25 cellular contexts compared by ENCODE assay signal in genomic region chr2:130851624-130852382, GRCh38. TPM values are rescaled to one million over a fixed set of nuclear protein-coding genes. Genes with fewer than 3 reads are reported as not detected.
DNase-seq lines count a peak whose midpoint lies in the region; ATAC-seq and TF ChIP-seq lines count a peak whose summit lies in the region.
"Had no signal": no experiment of that assay in that cellular context is flagged by ENCODE, and none has a peak within 500 bp of the region (broad histone marks: within the 10 kb centered on the region; RNA-seq: fewer than 3 reads in every experiment).

No MANE protein-coding gene starts in this region.

- intact Hi-C loops in PC-3 (cut with micrococcal nuclease) (no loop called here), sigmoid colon (cut with DNase I) (no loop called here)

- H3K79me2 ChIP-seq in PC-3 (ENCODE audit: low read length): 0 out of 2 replicates have a peak, but pooled peaks cover 11% of the 10 kb centered on the region

- H3F3A ChIP-seq in PC-3 (ENCODE audit: low read length, unreplicated experiment): no peaks in the 10 kb centered on the region

- no peak overlapping the region for H3K9ac ChIP-seq in PC-3 (ENCODE audit: low read length)

- H3K9me2 ChIP-seq in PC-3 (replicated peaks; ENCODE audit: low read length): no peaks in the 10 kb centered on the region

- H3K27me3 ChIP-seq in PC-3 (ENCODE audit: low read length) (no peaks in the 10 kb centered on the region), sigmoid colon (no peaks in the 10 kb centered on the region)
- H3K27me3 ChIP-seq: cardiac muscle cell had no signal

- POLR2A ChIA-PET in PC-3 (lab: Charles Lee; ENCODE audit: unreplicated experiment): no interaction called here

- H2AFZ ChIP-seq in PC-3 (ENCODE audit: low read length): no peak overlapping the region

- 44 to 76% methylated on average over 14 of the region's 14 CpGs for WGBS in sigmoid colon, 2 donors

- TF ChIP-seq CTCF in PC-3 (conservative IDR thresholded peaks at IDR 0.05; ENCODE audit: low read depth, low read length) (peak; percentile 28; the same call in 1 of the 2 replicates), sigmoid colon (IDR thresholded peaks at IDR 0.05) (no peak)

- H3K36me3 ChIP-seq in PC-3 (ENCODE audit: low read depth, low read length): no peaks in the 10 kb centered on the region
- no peaks in the 10 kb centered on the region for H3K36me3 ChIP-seq in sigmoid colon
- H3K36me3 ChIP-seq: cardiac muscle cell, lower lobe of right lung, tibial artery had no signal

- BruUV-seq in PC-3 (replicated peaks; lab: Mats Ljungman, UMichigan): no TSS peak

- H3K4me3 ChIP-seq in PC-3 (ENCODE audit: low read length) (no peak overlapping the region), sigmoid colon (no peak overlapping the region)
- H3K4me3 ChIP-seq: cardiac muscle cell, coronary artery, lower lobe of right lung, psoas muscle, tibial artery had no signal

- TF ChIP-seq EP300 in sigmoid colon (IDR thresholded peaks at IDR 0.05): no peak

- DNase-seq in DMS 273 (lab: John Stamatoyannopoulos, UW; ENCODE audit: unreplicated experiment) (peak; percentile 31), DMS 273 treated with DMSO at 0.1 percent for 48 hours (lab: John Stamatoyannopoulos, UW) (no peak), PC-3 (peak; percentile 53), sigmoid colon (peak; percentile 42), NOMO-1 (lab: John Stamatoyannopoulos, UW; ENCODE audit: unreplicated experiment in 2 of 2) (no peak)
- DNase-seq in activated effector memory CD4-positive, alpha-beta T cell treated with Interleukin-2 at 50 U/mL for 16 hours: no peak
- DNase-seq: activated CD4-positive, alpha-beta T cell treated with anti-CD3 and anti-CD28 coated beads, Interleukin-2, amount 50 U/mL, for 1 hour; activated gamma-delta T cell; activated naive CD8-positive, alpha-beta T cell treated with anti-CD3 and anti-CD28 coated beads for 36 hours; activated T-cell treated with anti-CD3 and anti-CD28 coated beads, Interleukin-2, amount 50 U/mL, for 24 hours; effector CD8-positive, alpha-beta T cell; islet precursor cell; lower lobe of right lung; naive thymus-derived CD4-positive, alpha-beta T cell; NCI-H1105; NCI-H1930; nucleus accumbens; psoas muscle; stimulated activated CD4-positive, alpha-beta T cell treated with anti-CD3 and anti-CD28 coated beads, Interleukin-4, amount 100 ng/mL, for 24 hours; tibial artery had no signal

- CTCF ChIA-PET in PC-3 (lab: Charles Lee): no interaction called here

- peaks cover 9% of the 10 kb centered on the region; the same call in 1 of the 2 replicates for H3K4me1 ChIP-seq in PC-3 (ENCODE audit: insufficient read depth, low read length)
- H3K4me1 ChIP-seq in sigmoid colon: no peaks in the 10 kb centered on the region
- H3K4me1 ChIP-seq: lower lobe of right lung, psoas muscle, tibial artery had no signal

- no peaks in the 10 kb centered on the region for H3K9me3 ChIP-seq in PC-3 (ENCODE audit: low read length)
- H3K9me3 ChIP-seq in sigmoid colon: no peaks in the 10 kb centered on the region
- H3K9me3 ChIP-seq: lower lobe of right lung, psoas muscle, tibial artery had no signal

- H3K27ac ChIP-seq in PC-3 (ENCODE audit: low read length): no peak overlapping the region
- no peak overlapping the region for H3K27ac ChIP-seq in sigmoid colon
- H3K27ac ChIP-seq: 22Rv1, cardiac muscle cell, coronary artery, lower lobe of right lung, psoas muscle, tibial artery had no signal

- peak; percentile 35 for ATAC-seq in PC-3
- peak; percentile 86 for ATAC-seq in esophagus mucosa
- ATAC-seq in HG02973 (IDR thresholded peaks at IDR 0.05; ENCODE audit: unreplicated experiment): no peak
- ATAC-seq: lower lobe of right lung; naive thymus-derived CD4-positive, alpha-beta T cell had no signal

- H3K4me2 ChIP-seq in PC-3 (ENCODE audit: low read length): no peak overlapping the region

- no peaks in the 10 kb centered on the region; the same call in 1 of the 2 replicates for H4K20me1 ChIP-seq in PC-3 (ENCODE audit: low read length)

- no peak for TF ChIP-seq POLR2A in sigmoid colon (IDR thresholded peaks at IDR 0.05)

RNA-seq across cellular contexts. Expression of gene ARHGEF4, which starts 15.1 kb away (rescaled TPM):
- total RNA-seq in PC-3 (2014; rRNA removed): 21.5 and 30.5 TPM in 2 replicates
- 41.8 TPM for total RNA-seq in esophagus mucosa
- total RNA-seq in sigmoid colon: 10 to 100 TPM; 15.8 to 32.4 (median 20.6) TPM
- polyA plus RNA-seq in sigmoid colon: 1 to 10 TPM in 2 of 3 donors, not detected in 1; 1.7 to 3.0 TPM

Comparison
In these comparisons a context has a peak if more than half of its experiments do, and no peak if none do; other contexts are left out.
1. DNase-seq: peak in DMS 273 (single experiment), PC-3 (single experiment) and sigmoid colon (single experiment); none in DMS 273 treated with DMSO at 0.1 percent for 48 hours (single experiment), NOMO-1 (0 of 2) and activated effector memory CD4-positive, alpha-beta T cell treated with Interleukin-2 at 50 U/mL for 16 hours (single experiment).